Comparison of ENCODE assay signal across 20 cellular contexts in genomic region chr19:58570770-58571574, GRCh38. TPM values are rescaled to one million over a fixed set of nuclear protein-coding genes. Genes with fewer than 3 reads are reported as not detected.
DNase-seq lines count a peak whose midpoint lies in the region; ATAC-seq and TF ChIP-seq lines count a peak whose summit lies in the region.
"Had no signal": no experiment of that assay in that cellular context is flagged by ENCODE, and none has a peak within 500 bp of the region (broad histone marks: within the 10 kb centered on the region; RNA-seq: fewer than 3 reads in every experiment).

No MANE protein-coding gene starts in this region.

- no peak overlapping the region for H3K27ac ChIP-seq in aorta (ENCODE audit: low read depth in 1 of 2, low read length in 2 of 2)

- 91 to 92% methylated on average over 25 of the region's 25 CpGs for WGBS in aorta, 2 donors

- H3K4me3 Mint-ChIP-seq in activated naive CD8-positive, alpha-beta T cell treated with anti-CD3 and anti-CD28 coated beads, Interleukin-2, amount 10 ng/mL, durations not matched to agents 7 days and 5 days = no peak overlapping the region
- H3K4me3 Mint-ChIP-seq in activated naive CD8-positive, alpha-beta T cell treated with anti-CD3 and anti-CD28 coated beads, Interleukin-2, amount 50 U/mL, for 24 hours = no peak overlapping the region
- H3K4me3 Mint-ChIP-seq in activated T-helper 17 cell treated with anti-CD3 and anti-CD28 coated beads, Interleukin-2, amount 50 U/mL, for 72 hours = peak overlapping the region; percentile 94

- no peaks in the 10 kb centered on the region for H3K9me3 Mint-ChIP-seq in activated naive CD8-positive, alpha-beta T cell treated with anti-CD3 and anti-CD28 coated beads, Interleukin-2, amount 10 ng/mL, durations not matched to agents 7 days and 5 days
- H3K9me3 Mint-ChIP-seq in activated naive CD8-positive, alpha-beta T cell treated with anti-CD3 and anti-CD28 coated beads, Interleukin-2, amount 50 U/mL, for 24 hours = no peaks in the 10 kb centered on the region
- no peaks in the 10 kb centered on the region for H3K9me3 Mint-ChIP-seq in activated T-helper 17 cell treated with anti-CD3 and anti-CD28 coated beads, Interleukin-2, amount 50 U/mL, for 72 hours
- H3K9me3 Mint-ChIP-seq: activated T-helper 2 cell treated with anti-CD3 and anti-CD28 coated beads, Interferon-gamma antibody, Interleukin-2, Interleukin-4, amounts not matched to agents 10 μg/mL and 5 μg/mL and 100 μg/mL, durations not matched to agents 14 hours and 24 hours and 36 hours had no signal

- H3K36me3 ChIP-seq in mucosa of descending colon (ENCODE audit: low read depth) = no peaks in the 10 kb centered on the region
- H3K36me3 ChIP-seq in aorta (ENCODE audit: control insufficient read depth in 1 of 2, insufficient read depth in 2 of 2, low read length in 1 of 2) = no peaks in the 10 kb centered on the region

- intact Hi-C loops in mucosa of descending colon (cut with DNase I, micrococcal nuclease) = no loop called here
- intact Hi-C loops in aorta (cut with DNase I) = no loop called here

- no peak for ATAC-seq in activated naive CD8-positive, alpha-beta T cell treated with anti-CD3 and anti-CD28 coated beads, Interleukin-2, amount 10 ng/mL, durations not matched to agents 7 days and 5 days (ENCODE audit: low read depth)
- ATAC-seq in activated naive CD8-positive, alpha-beta T cell treated with anti-CD3 and anti-CD28 coated beads, Interleukin-2, amount 50 U/mL, for 24 hours = no peak
- no peak for ATAC-seq in activated T-helper 17 cell treated with anti-CD3 and anti-CD28 coated beads, Interleukin-2, amount 50 U/mL, for 72 hours (replicated peaks)
- no peak for ATAC-seq in mucosa of descending colon
- ATAC-seq in aorta (ENCODE audit: low FRiP score) = no peak
- ATAC-seq in omental fat pad (ENCODE audit: low FRiP score) = no peak
- ATAC-seq in HG02759 (IDR thresholded peaks at IDR 0.05; ENCODE audit: unreplicated experiment) = no peak
- ATAC-seq: left lung, Panc1 had no signal

- H3K27me3 ChIP-seq in aorta (ENCODE audit: control insufficient read depth in 1 of 2, insufficient read depth in 2 of 2, low read length in 1 of 2) = no peaks in the 10 kb centered on the region
- H3K27me3 ChIP-seq: left lung, tibial nerve had no signal

- H3K27me3 Mint-ChIP-seq in activated naive CD8-positive, alpha-beta T cell treated with anti-CD3 and anti-CD28 coated beads, Interleukin-2, amount 10 ng/mL, durations not matched to agents 7 days and 5 days = no peaks in the 10 kb centered on the region
- peaks cover 4% of the 10 kb centered on the region for H3K27me3 Mint-ChIP-seq in activated naive CD8-positive, alpha-beta T cell treated with anti-CD3 and anti-CD28 coated beads, Interleukin-2, amount 50 U/mL, for 24 hours
- H3K27me3 Mint-ChIP-seq in activated T-helper 17 cell treated with anti-CD3 and anti-CD28 coated beads, Interleukin-2, amount 50 U/mL, for 72 hours = no peaks in the 10 kb centered on the region

- POLR2A ChIA-PET in activated naive CD8-positive, alpha-beta T cell treated with anti-CD3 and anti-CD28 coated beads, Interleukin-2, amount 10 ng/mL, durations not matched to agents 7 days and 5 days (lab: Charles Lee) = interaction anchor here (1.3 to 4.9 kb wide), 3 partner anchors 10 to 51 kb away, joined by 3 to 50 read pairs (median 10); partner anchors contain the start of genes TRIM28, UBE2M and ZBTB45

- H3K36me3 Mint-ChIP-seq in activated naive CD8-positive, alpha-beta T cell treated with anti-CD3 and anti-CD28 coated beads, Interleukin-2, amount 10 ng/mL, durations not matched to agents 7 days and 5 days = peaks cover 10% of the 10 kb centered on the region
- peaks cover 21% of the 10 kb centered on the region for H3K36me3 Mint-ChIP-seq in activated naive CD8-positive, alpha-beta T cell treated with anti-CD3 and anti-CD28 coated beads, Interleukin-2, amount 50 U/mL, for 24 hours (ENCODE audit: low read depth)
- peaks cover 63% of the 10 kb centered on the region for H3K36me3 Mint-ChIP-seq in activated T-helper 17 cell treated with anti-CD3 and anti-CD28 coated beads, Interleukin-2, amount 50 U/mL, for 72 hours (ENCODE audit: low read depth)

- no peak overlapping the region for H3K27ac Mint-ChIP-seq in activated naive CD8-positive, alpha-beta T cell treated with anti-CD3 and anti-CD28 coated beads, Interleukin-2, amount 10 ng/mL, durations not matched to agents 7 days and 5 days
- H3K27ac Mint-ChIP-seq in activated naive CD8-positive, alpha-beta T cell treated with anti-CD3 and anti-CD28 coated beads, Interleukin-2, amount 50 U/mL, for 24 hours = no peak overlapping the region
- no peak overlapping the region for H3K27ac Mint-ChIP-seq in activated T-helper 17 cell treated with anti-CD3 and anti-CD28 coated beads, Interleukin-2, amount 50 U/mL, for 72 hours

- H3K4me1 ChIP-seq in mucosa of descending colon (ENCODE audit: low read depth) (peaks cover 17% of the 10 kb centered on the region), aorta (ENCODE audit: control insufficient read depth in 1 of 2, insufficient read depth in 2 of 2, low read length in 2 of 2) (no peaks in the 10 kb centered on the region)

- TF ChIP-seq CTCF in mucosa of descending colon (IDR thresholded peaks at IDR 0.05) = no peak
- TF ChIP-seq CTCF in omental fat pad (IDR thresholded peaks at IDR 0.05) = no peak

- H3K4me3 ChIP-seq in mucosa of descending colon (no peak overlapping the region), aorta (ENCODE audit: low read length in 2 of 2) (no peak overlapping the region)
- H3K4me3 ChIP-seq: left lung, tibial nerve had no signal

- no peaks in the 10 kb centered on the region for H3K9me3 ChIP-seq in mucosa of descending colon
- no peaks in the 10 kb centered on the region for H3K9me3 ChIP-seq in aorta (ENCODE audit: control insufficient read depth, low read length)
- H3K9me3 ChIP-seq: left lung, tibial nerve had no signal

- H3K4me1 Mint-ChIP-seq in activated naive CD8-positive, alpha-beta T cell treated with anti-CD3 and anti-CD28 coated beads, Interleukin-2, amount 10 ng/mL, durations not matched to agents 7 days and 5 days = peaks cover 33% of the 10 kb centered on the region
- H3K4me1 Mint-ChIP-seq in activated naive CD8-positive, alpha-beta T cell treated with anti-CD3 and anti-CD28 coated beads, Interleukin-2, amount 50 U/mL, for 24 hours = peaks cover 31% of the 10 kb centered on the region
- H3K4me1 Mint-ChIP-seq in activated T-helper 17 cell treated with anti-CD3 and anti-CD28 coated beads, Interleukin-2, amount 50 U/mL, for 72 hours = peaks cover 30% of the 10 kb centered on the region

- DNase-seq in activated naive CD8-positive, alpha-beta T cell treated with anti-CD3 and anti-CD28 coated beads, Interleukin-2, amount 10 ng/mL, durations not matched to agents 7 days and 5 days = peak; percentile 26
- no peak for DNase-seq in activated naive CD8-positive, alpha-beta T cell treated with anti-CD3 and anti-CD28 coated beads, Interleukin-2, amount 50 U/mL, for 24 hours
- DNase-seq in mucosa of descending colon = peak; percentile 12 to 61 (median 35)
- DNase-seq in aorta = peak; percentile 51 to 74
- DNase-seq in omental fat pad (ENCODE audit: low spot score) = no peak
- DNase-seq in Ammon's horn (ENCODE audit: low spot score) = no peak
- DNase-seq: DMS153; effector CD4-positive, alpha-beta T cell; hippocampal formation; MM.1S; NCI-H2081; NCI-H526 treated with DMSO at 0.1 percent for 48 hours; stimulated activated CD4-positive, alpha-beta T cell treated with anti-CD3 and anti-CD28 coated beads, Interleukin-2, amount 100 ng/mL, for 48 hours; SW 1271 had no signal

RNA-seq across cellular contexts. Expression of gene MZF1, which starts 2.2 kb away (rescaled TPM):
- total RNA-seq in activated naive CD8-positive, alpha-beta T cell treated with anti-CD3 and anti-CD28 coated beads, Interleukin-2, amount 10 ng/mL, durations not matched to agents 7 days and 5 days = 10 to 100 TPM; 31.3 to 31.7 TPM
- 10 to 100 TPM; 26.6 to 57.9 TPM for total RNA-seq in activated T-helper 17 cell treated with anti-CD3 and anti-CD28 coated beads, Interleukin-2, amount 50 U/mL, for 72 hours
- total RNA-seq in mucosa of descending colon = 10 to 100 TPM; 30.4 to 43.3 (median 36.1) TPM
- total RNA-seq in aorta = 10 to 100 TPM; 17.7 to 31.9 TPM
- 10 to 100 TPM in 1 of 2 donors, 1 to 10 TPM in 1; 6.3 to 81.5 TPM for polyA plus RNA-seq in aorta
- total RNA-seq in omental fat pad = 10 to 100 TPM; 15.8 to 32.5 (median 22.1) TPM

RNA-seq across cellular contexts. Expression of gene UBE2M, which starts 12.6 kb away (rescaled TPM):
- total RNA-seq in activated naive CD8-positive, alpha-beta T cell treated with anti-CD3 and anti-CD28 coated beads, Interleukin-2, amount 10 ng/mL, durations not matched to agents 7 days and 5 days = 10 to 100 TPM; 79.5 to 81.2 TPM
- total RNA-seq in activated T-helper 17 cell treated with anti-CD3 and anti-CD28 coated beads, Interleukin-2, amount 50 U/mL, for 72 hours = 100 to 1,000 TPM; 102 to 141 TPM
- total RNA-seq in mucosa of descending colon (100 to 1,000 TPM in 1 of 3 donors, 10 to 100 TPM in 2; 49.4 to 101 (median 66.7) TPM), aorta (10 to 100 TPM; 47.5 to 57.7 TPM), omental fat pad (10 to 100 TPM; 19.4 to 26.2 (median 23.3) TPM)
- 10 to 100 TPM; 47.1 to 51.2 TPM for polyA plus RNA-seq in aorta

RNA-seq across cellular contexts. Expression of gene CHMP2A, which starts 16.1 kb away (rescaled TPM):
- total RNA-seq in activated naive CD8-positive, alpha-beta T cell treated with anti-CD3 and anti-CD28 coated beads, Interleukin-2, amount 10 ng/mL, durations not matched to agents 7 days and 5 days = 100 to 1,000 TPM in 1 of 2 experiments, 10 to 100 TPM in 1; 99.0 to 111 TPM
- 10 to 100 TPM; 79.0 to 95.8 TPM for total RNA-seq in activated T-helper 17 cell treated with anti-CD3 and anti-CD28 coated beads, Interleukin-2, amount 50 U/mL, for 72 hours
- total RNA-seq in mucosa of descending colon (100 to 1,000 TPM; 125 to 231 (median 195) TPM), aorta (10 to 100 TPM; 94.9 to 99.8 TPM), omental fat pad (100 to 1,000 TPM in 2 of 4 donors, 10 to 100 TPM in 2; 87.0 to 115 (median 99.6) TPM)
- polyA plus RNA-seq in aorta = 100 to 1,000 TPM; 186 to 208 TPM

RNA-seq across cellular contexts. Expression of gene TRIM28, which starts 27.1 kb away (rescaled TPM):
- 100 to 1,000 TPM; 409 to 412 TPM for total RNA-seq in activated naive CD8-positive, alpha-beta T cell treated with anti-CD3 and anti-CD28 coated beads, Interleukin-2, amount 10 ng/mL, durations not matched to agents 7 days and 5 days
- 100 to 1,000 TPM; 336 to 455 TPM for total RNA-seq in activated T-helper 17 cell treated with anti-CD3 and anti-CD28 coated beads, Interleukin-2, amount 50 U/mL, for 72 hours
- total RNA-seq in mucosa of descending colon (100 to 1,000 TPM; 180 to 308 (median 202) TPM), aorta (100 to 1,000 TPM; 167 to 179 TPM), omental fat pad (100 to 1,000 TPM; 151 to 238 (median 166) TPM)
- polyA plus RNA-seq in aorta = 100 to 1,000 TPM in 1 of 2 donors, 10 to 100 TPM in 1; 76.5 to 210 TPM

RNA-seq across cellular contexts. Expression of gene ZBTB45, which starts 51.4 kb away (rescaled TPM):
- 10 to 100 TPM; 18.9 to 19.5 TPM for total RNA-seq in activated naive CD8-positive, alpha-beta T cell treated with anti-CD3 and anti-CD28 coated beads, Interleukin-2, amount 10 ng/mL, durations not matched to agents 7 days and 5 days
- 10 to 100 TPM; 11.0 to 14.3 TPM for total RNA-seq in activated T-helper 17 cell treated with anti-CD3 and anti-CD28 coated beads, Interleukin-2, amount 50 U/mL, for 72 hours
- total RNA-seq in mucosa of descending colon = 10 to 100 TPM; 12.1 to 16.7 (median 13.4) TPM
- 10 to 100 TPM; 12.2 to 15.6 TPM for total RNA-seq in aorta
- polyA plus RNA-seq in aorta = 1 to 10 TPM; 3.0 to 8.1 TPM
- 10 to 100 TPM in 1 of 4 donors, 1 to 10 TPM in 3; 4.6 to 10.2 (median 8.4) TPM for total RNA-seq in omental fat pad

Comparison
In these comparisons a context has a peak if more than half of its experiments do, and no peak if none do; other contexts are left out.
1. DNase-seq: peak in activated naive CD8-positive, alpha-beta T cell treated with anti-CD3 and anti-CD28 coated beads, Interleukin-2, amount 10 ng/mL, durations not matched to agents 7 days and 5 days (single experiment), mucosa of descending colon (3 of 3) and aorta (2 of 2); none in activated naive CD8-positive, alpha-beta T cell treated with anti-CD3 and anti-CD28 coated beads, Interleukin-2, amount 50 U/mL, for 24 hours (single experiment), omental fat pad (single experiment) and Ammon's horn (single experiment).